In genomic region chr1:28512058-28512611, GRCh38 we compare ENCODE assay signal across 8 cellular contexts. TPM values are rescaled to one million over a fixed set of nuclear protein-coding genes. Genes with fewer than 3 reads are reported as not detected.
DNase-seq lines count a peak whose midpoint lies in the region; ATAC-seq and TF ChIP-seq lines count a peak whose summit lies in the region.

No MANE protein-coding gene starts in this region.

- H4K20me1 ChIP-seq in HCT116 (ENCODE audit: insufficient read depth) = peaks cover 17% of the 10 kb centered on the region; the same call in 1 of the 2 replicates

- no peak overlapping the region for H2BK5ac ChIP-seq in mesendoderm (ENCODE audit: low read length)

- TF ChIP-seq CTCF in Calu3 (IDR thresholded peaks at IDR 0.05; ENCODE audit: unreplicated experiment) (no peak), HCT116 (IDR thresholded peaks at IDR 0.05 in 2 of 3, conservative IDR thresholded peaks at IDR 0.05 in 1 of 3; ENCODE audit: borderline replicate concordance in 1 of 3, insufficient read depth in 1 of 3, low read depth in 2 of 3, low read length in 2 of 3) (no peak)

- no peak overlapping the region for H3K56ac ChIP-seq in mesendoderm (ENCODE audit: low read length)

- RAD21 ChIA-PET in HCT116 (lab: Charles Lee; ENCODE audit: low non-redundant PET in 1 of 2, low total read pairs in 2 of 2, uncharacterized antibody in 2 of 2, unreplicated experiment in 2 of 2) = no interaction called here

- H3K9ac ChIP-seq in HCT116 (ENCODE audit: low read length) (no peak overlapping the region), mesendoderm (ENCODE audit: low read length) (peak overlapping the region; percentile 39)

- no peak for DNase-seq in Calu3
- no peak for DNase-seq in HCT116 (ENCODE audit: low read depth, low spot score)
- DNase-seq in activated CD8-positive, alpha-beta T cell treated with anti-CD3 and anti-CD28 coated beads, Interleukin-2, amount 10 ng/mL, durations not matched to agents 7 days and 5 days = no peak
- peak; percentile 74 for DNase-seq in mesendoderm
- no peak for DNase-seq in NCI-H510A treated with DMSO at 0.1 percent for 48 hours (lab: John Stamatoyannopoulos, UW)
- DNase-seq in stimulated activated naive CD4-positive, alpha-beta T cell (lab: John Stamatoyannopoulos, UW) = no peak
- no peak for DNase-seq in OCI-M2 (lab: John Stamatoyannopoulos, UW; ENCODE audit: unreplicated experiment)

- H3K23ac ChIP-seq in mesendoderm (ENCODE audit: low read length) = no peak overlapping the region

- peak; percentile 22 for TF ChIP-seq POLR2A in HCT116 (IDR thresholded peaks at IDR 0.05; ENCODE audit: borderline replicate concordance, extremely low read depth, insufficient read depth, insufficient read length)

- H3K4me1 ChIP-seq in HCT116 (ENCODE audit: control insufficient read depth in 1 of 2, insufficient read depth in 2 of 2, low read length in 2 of 2) (peaks cover 19 to 70% of the 10 kb centered on the region in 2 experiments), mesendoderm (ENCODE audit: control insufficient read depth, low read depth, low read length) (peaks cover 3% of the 10 kb centered on the region)

- no CpG with 5 or more reads among the region's 7 CpGs for WGBS in mesendoderm (ENCODE audit: extremely low coverage, insufficient coverage, low lambda C conversion rate)

- H3K4me2 ChIP-seq in HCT116 (ENCODE audit: low read length) = no peak overlapping the region
- no peak overlapping the region for H3K4me2 ChIP-seq in mesendoderm (ENCODE audit: low read length)

- H3K36me3 ChIP-seq in HCT116 (ENCODE audit: control insufficient read depth in 1 of 2, insufficient read depth in 2 of 2, low read length in 2 of 2) (peaks cover 23 to 25% of the 10 kb centered on the region in 2 experiments), mesendoderm (ENCODE audit: control insufficient read depth, insufficient read depth, low read length) (peaks cover 24% of the 10 kb centered on the region)

- TF ChIP-seq RAD21 in HCT116 (IDR thresholded peaks at IDR 0.05; ENCODE audit: low read depth) = no peak

- H3K36me3 Mint-ChIP-seq in Calu3 (ENCODE audit: insufficient read depth, unreplicated experiment) = peaks cover 98% of the 10 kb centered on the region
- H3K36me3 Mint-ChIP-seq in activated CD8-positive, alpha-beta T cell treated with anti-CD3 and anti-CD28 coated beads, Interleukin-2, amount 10 ng/mL, durations not matched to agents 7 days and 5 days (ENCODE audit: low read depth) = peaks cover 63% of the 10 kb centered on the region

- H3K27me3 Mint-ChIP-seq in Calu3 (ENCODE audit: unreplicated experiment) = no peaks in the 10 kb centered on the region
- no peaks in the 10 kb centered on the region for H3K27me3 Mint-ChIP-seq in activated CD8-positive, alpha-beta T cell treated with anti-CD3 and anti-CD28 coated beads, Interleukin-2, amount 10 ng/mL, durations not matched to agents 7 days and 5 days (ENCODE audit: low read depth)

- POLR2A ChIA-PET in HCT116 (lab: Charles Lee) = interaction anchor here (0.6 to 3.1 kb wide), 6 partner anchors 9 to 365 kb away, joined by 3 to 9 read pairs (median 3); no protein-coding TSS in a partner anchor
- POLR2A ChIA-PET in activated CD8-positive, alpha-beta T cell treated with anti-CD3 and anti-CD28 coated beads, Interleukin-2, amount 10 ng/mL, durations not matched to agents 7 days and 5 days (lab: Charles Lee) = interaction anchor here (0.6 kb wide), 2 partner anchors 70 to 150 kb away, joined by 3 read pairs; no protein-coding TSS in a partner anchor

- BruUV-seq in Calu3 (replicated peaks; lab: Mats Ljungman, UMichigan) (no TSS peak), HCT116 (replicated peaks; lab: Mats Ljungman, UMichigan) (no TSS peak)

- intact Hi-C loops in Calu3 (cut with micrococcal nuclease; ENCODE audit: unreplicated experiment) (no loop called here), HCT116 (cut with micrococcal nuclease) (no loop called here)

- H2AK5ac ChIP-seq in mesendoderm (ENCODE audit: low read length) = no peak overlapping the region

- H3K4me3 ChIP-seq in HCT116 (replicated peaks in 1 of 2; ENCODE audit: low read depth in 1 of 2, low read length in 2 of 2) = no peak overlapping the region
- no peak overlapping the region for H3K4me3 ChIP-seq in mesendoderm (ENCODE audit: low read length)

- H3K9me3 ChIP-seq in HCT116 (ENCODE audit: control insufficient read depth in 1 of 2, insufficient read depth in 1 of 2, low read depth in 1 of 2, low read length in 2 of 2) = no peaks in the 10 kb centered on the region

- H3K27ac Mint-ChIP-seq in Calu3 (ENCODE audit: unreplicated experiment) = peak overlapping the region; percentile 76
- peak overlapping the region; percentile 97 for H3K27ac Mint-ChIP-seq in activated CD8-positive, alpha-beta T cell treated with anti-CD3 and anti-CD28 coated beads, Interleukin-2, amount 10 ng/mL, durations not matched to agents 7 days and 5 days

- no peak overlapping the region for H4K5ac ChIP-seq in mesendoderm (ENCODE audit: low read length)

- H3K27ac ChIP-seq in HCT116 (ENCODE audit: low read depth, low read length) (peak overlapping the region; percentile 97), mesendoderm (ENCODE audit: low read depth, low read length) (no peak overlapping the region)

- H3K27me3 ChIP-seq in HCT116 (ENCODE audit: insufficient read depth, low read length) = no peaks in the 10 kb centered on the region
- no peaks in the 10 kb centered on the region for H3K27me3 ChIP-seq in mesendoderm (ENCODE audit: insufficient read depth, low read length, poor library complexity)

- H3K18ac ChIP-seq in mesendoderm (ENCODE audit: low read length) = no peak overlapping the region

- H2AFZ ChIP-seq in HCT116 (ENCODE audit: low read depth, low read length, poor library complexity, severe bottlenecking) = no peak overlapping the region

- H3K9me3 Mint-ChIP-seq in Calu3 (ENCODE audit: low read depth, unreplicated experiment) = no peaks in the 10 kb centered on the region
- H3K9me3 Mint-ChIP-seq in activated CD8-positive, alpha-beta T cell treated with anti-CD3 and anti-CD28 coated beads, Interleukin-2, amount 10 ng/mL, durations not matched to agents 7 days and 5 days (ENCODE audit: insufficient read depth) = no peaks in the 10 kb centered on the region

- H2BK15ac ChIP-seq in mesendoderm (replicated peaks; ENCODE audit: low read depth) = no peak overlapping the region

- peaks cover 5% of the 10 kb centered on the region for H3K79me1 ChIP-seq in mesendoderm (ENCODE audit: low read length)

- CTCF ChIA-PET in Calu3 (lab: Charles Lee) (interaction anchor here (0.7 kb wide), 1 partner anchor 1739 kb away, joined by 3 read pairs; no protein-coding TSS in a partner anchor), HCT116 (lab: Charles Lee) (interaction anchor here (2.5 kb wide), 1 partner anchor 91 kb away, joined by 11 read pairs; no protein-coding TSS in a partner anchor)
- CTCF ChIA-PET in activated CD8-positive, alpha-beta T cell treated with anti-CD3 and anti-CD28 coated beads, Interleukin-2, amount 10 ng/mL, durations not matched to agents 7 days and 5 days (lab: Charles Lee) = interaction anchor here (1.2 to 1.8 kb wide), 3 partner anchors 91 to 263 kb away, joined by 3 to 5 read pairs (median 3); no protein-coding TSS in a partner anchor

- no peak overlapping the region for H3K4ac ChIP-seq in mesendoderm (ENCODE audit: low read depth, low read length)

- no peak overlapping the region for H4K8ac ChIP-seq in mesendoderm (ENCODE audit: low read depth, low read length)

- peaks cover 15% of the 10 kb centered on the region for H3K79me2 ChIP-seq in HCT116 (ENCODE audit: insufficient read depth, low read length)
- peaks cover 7% of the 10 kb centered on the region for H3K79me2 ChIP-seq in mesendoderm (ENCODE audit: control insufficient read depth, insufficient read depth, low read length)

- H3K4me3 Mint-ChIP-seq in Calu3 (ENCODE audit: low read depth, unreplicated experiment) = peak overlapping the region; percentile 9
- H3K4me3 Mint-ChIP-seq in activated CD8-positive, alpha-beta T cell treated with anti-CD3 and anti-CD28 coated beads, Interleukin-2, amount 10 ng/mL, durations not matched to agents 7 days and 5 days = peak overlapping the region; percentile 97

- H2BK120ac ChIP-seq in mesendoderm (ENCODE audit: low read depth, low read length) = no peak overlapping the region

- peaks cover 36% of the 10 kb centered on the region for H3K4me1 Mint-ChIP-seq in Calu3 (ENCODE audit: low read depth, unreplicated experiment)
- H3K4me1 Mint-ChIP-seq in activated CD8-positive, alpha-beta T cell treated with anti-CD3 and anti-CD28 coated beads, Interleukin-2, amount 10 ng/mL, durations not matched to agents 7 days and 5 days (ENCODE audit: low read depth) = peaks cover 42% of the 10 kb centered on the region

- no peaks in the 10 kb centered on the region for H3K9me2 ChIP-seq in HCT116 (ENCODE audit: insufficient read depth)

- ATAC-seq in HCT116 (no peak), GM21515 (IDR thresholded peaks at IDR 0.05; ENCODE audit: unreplicated experiment) (no peak)
- no peak for ATAC-seq in activated CD8-positive, alpha-beta T cell treated with anti-CD3 and anti-CD28 coated beads, Interleukin-2, amount 10 ng/mL, durations not matched to agents 7 days and 5 days

TF ChIP-seq in HCT116, 20 proteins besides CTCF, POLR2A, EP300 and RAD21:
- TF ChIP-seq EGR1 (IDR thresholded peaks at IDR 0.05; ENCODE audit: low read depth) (no peak), CBX3 (IDR thresholded peaks at IDR 0.05; ENCODE audit: low read depth) (no peak), POLR2AphosphoS5 (IDR thresholded peaks at IDR 0.05; ENCODE audit: low read depth, low read length) (peak; percentile 34; the same call in 1 of the 2 replicates), SIN3A (IDR thresholded peaks at IDR 0.05; ENCODE audit: low read depth) (no peak), FOSL1 (IDR thresholded peaks at IDR 0.05; ENCODE audit: low read depth) (no peak), CEBPB (IDR thresholded peaks at IDR 0.05; ENCODE audit: low read depth) (no peak), YY1 (IDR thresholded peaks at IDR 0.05; ENCODE audit: extremely low read depth, insufficient replicate concordance, low read depth, low read length) (no peak), SP1 (IDR thresholded peaks at IDR 0.05; ENCODE audit: low read depth) (no peak)

RNA-seq across cellular contexts. Expression of gene RCC1, which starts 6.3 kb away (rescaled TPM):
- total RNA-seq in Calu3 (2022) = 95.3 and 95.9 TPM in 2 replicates
- total RNA-seq in HCT116 (2021; ENCODE audit: unreplicated experiment) = 124 TPM
- 113 and 117 TPM in 2 replicates for polyA plus RNA-seq in HCT116 (2012)
- 10 to 100 TPM; 80.7 to 85.3 TPM for total RNA-seq in activated CD8-positive, alpha-beta T cell treated with anti-CD3 and anti-CD28 coated beads, Interleukin-2, amount 10 ng/mL, durations not matched to agents 7 days and 5 days
- polyA plus RNA-seq in mesendoderm (2013, experiment 1 of 2) = 84.3 TPM
- polyA plus RNA-seq in mesendoderm (2013, experiment 2 of 2) = 84.2 TPM

RNA-seq across cellular contexts. Expression of gene TRNAU1AP, which starts 40.8 kb away (rescaled TPM):
- 29.9 and 40.4 TPM in 2 replicates for total RNA-seq in Calu3 (2022)
- 29.7 TPM for total RNA-seq in HCT116 (2021; ENCODE audit: unreplicated experiment)
- 21.9 and 25.3 TPM in 2 replicates for polyA plus RNA-seq in HCT116 (2012)
- 10 to 100 TPM; 73.2 to 77.7 TPM for total RNA-seq in activated CD8-positive, alpha-beta T cell treated with anti-CD3 and anti-CD28 coated beads, Interleukin-2, amount 10 ng/mL, durations not matched to agents 7 days and 5 days
- 20.8 TPM for polyA plus RNA-seq in mesendoderm (2013, experiment 1 of 2)
- 23.7 TPM for polyA plus RNA-seq in mesendoderm (2013, experiment 2 of 2)
